8 cellular contexts compared by ENCODE assay signal in the genomic region with DNA sequence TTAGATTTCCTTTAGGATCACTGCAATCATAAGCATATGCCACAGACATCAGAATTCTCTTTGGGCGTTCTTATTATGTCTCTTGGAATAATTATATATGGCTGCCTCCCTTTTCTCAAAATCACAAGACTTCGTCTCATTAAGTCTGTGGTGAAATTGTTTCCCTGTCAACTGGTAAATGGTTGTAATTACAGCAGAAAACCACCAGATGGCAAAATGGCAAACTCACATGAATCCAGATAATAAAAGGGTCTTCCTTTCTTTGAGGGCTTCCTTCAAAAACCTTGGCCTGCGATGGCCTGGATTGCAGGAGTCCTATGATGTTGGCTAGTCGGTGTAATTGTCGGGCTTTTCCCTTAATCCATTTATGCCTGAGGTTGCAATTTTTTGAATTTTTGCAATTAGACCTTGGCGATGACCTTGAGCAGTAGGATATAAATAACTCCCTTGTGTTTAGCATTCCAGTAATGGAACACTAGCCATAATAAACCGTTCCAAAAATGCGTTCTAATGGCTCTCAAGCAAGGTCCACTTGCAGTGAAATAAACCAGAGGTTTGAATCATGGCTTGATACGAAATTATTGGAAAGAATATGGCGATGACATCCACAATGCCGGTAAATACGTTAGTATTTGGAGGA.
DNase-seq lines count a peak whose midpoint lies in the region; ATAC-seq and TF ChIP-seq lines count a peak whose summit lies in the region.

No MANE protein-coding gene starts in this region.

- peaks cover 5% of the 10 kb centered on the region for H3K4me1 Mint-ChIP-seq in neural crest cell
- H3K4me1 Mint-ChIP-seq in activated T-helper 2 cell treated with anti-CD3 and anti-CD28 coated beads, Interferon-gamma antibody, Interleukin-2, Interleukin-4, amounts not matched to agents 10 μg/mL and 5 μg/mL and 100 μg/mL, durations not matched to agents 14 hours and 24 hours and 36 hours (ENCODE audit: low read depth): no peaks in the 10 kb centered on the region

- H3K4me1 ChIP-seq in OCI-LY3 (ENCODE audit: low read length): peaks cover 11% of the 10 kb centered on the region

- no peaks in the 10 kb centered on the region for H3K36me3 ChIP-seq in OCI-LY3 (replicated peaks; ENCODE audit: low read depth, low read length)

- no peak overlapping the region for H3K27ac Mint-ChIP-seq in neural crest cell (ENCODE audit: unreplicated experiment)
- no peak overlapping the region for H3K27ac Mint-ChIP-seq in activated T-helper 2 cell treated with anti-CD3 and anti-CD28 coated beads, Interferon-gamma antibody, Interleukin-2, Interleukin-4, amounts not matched to agents 10 μg/mL and 5 μg/mL and 100 μg/mL, durations not matched to agents 14 hours and 24 hours and 36 hours

- H3K27me3 Mint-ChIP-seq in neural crest cell (ENCODE audit: low read depth): no peaks in the 10 kb centered on the region
- no peaks in the 10 kb centered on the region for H3K27me3 Mint-ChIP-seq in activated T-helper 2 cell treated with anti-CD3 and anti-CD28 coated beads, Interferon-gamma antibody, Interleukin-2, Interleukin-4, amounts not matched to agents 10 μg/mL and 5 μg/mL and 100 μg/mL, durations not matched to agents 14 hours and 24 hours and 36 hours (ENCODE audit: low read depth)

- no peak overlapping the region for H3K4me3 ChIP-seq in GM12864 (ENCODE audit: low read depth, low read length)
- no peak overlapping the region for H3K4me3 ChIP-seq in OCI-LY3 (ENCODE audit: low read length)
- H3K4me3 ChIP-seq in epithelial cell of proximal tubule (ENCODE audit: low read depth, low read length): no peak overlapping the region

- peak overlapping the region; percentile 25 for H3K4me2 ChIP-seq in OCI-LY3 (ENCODE audit: low read length)

- no peaks in the 10 kb centered on the region for H3K9me3 ChIP-seq in OCI-LY3 (ENCODE audit: insufficient read depth, low read length)

- peak; percentile 63 for ATAC-seq in HG02981 (IDR thresholded peaks at IDR 0.05; ENCODE audit: unreplicated experiment)
- ATAC-seq in HG03571 (IDR thresholded peaks at IDR 0.05; ENCODE audit: unreplicated experiment): no peak
- ATAC-seq in GM21423 (IDR thresholded peaks at IDR 0.05; ENCODE audit: unreplicated experiment): no peak

- H3K79me2 ChIP-seq in OCI-LY3 (ENCODE audit: low read length): no peaks in the 10 kb centered on the region

- H2AFZ ChIP-seq in OCI-LY3 (ENCODE audit: low read depth, low read length): 0 out of 2 replicates have a peak overlapping the region, but pooled peaks have one; percentile 50

- DNase-seq in GM12864 (ENCODE audit: low read depth) (peak; percentile 2), epithelial cell of proximal tubule (ENCODE audit: low read depth) (peak; percentile 10), neural crest cell (ENCODE audit: low read depth, low spot score) (peak; percentile 4)
- DNase-seq in activated T-helper 2 cell treated with anti-CD3 and anti-CD28 coated beads, Interferon-gamma antibody, Interleukin-2, Interleukin-4, amounts not matched to agents 10 μg/mL and 5 μg/mL and 100 μg/mL, durations not matched to agents 14 hours and 24 hours and 36 hours (ENCODE audit: low spot score): no peak

- peaks cover 2% of the 10 kb centered on the region for H3K9me3 Mint-ChIP-seq in neural crest cell
- no peaks in the 10 kb centered on the region for H3K9me3 Mint-ChIP-seq in activated T-helper 2 cell treated with anti-CD3 and anti-CD28 coated beads, Interferon-gamma antibody, Interleukin-2, Interleukin-4, amounts not matched to agents 10 μg/mL and 5 μg/mL and 100 μg/mL, durations not matched to agents 14 hours and 24 hours and 36 hours

- no peak overlapping the region for H3K9ac ChIP-seq in OCI-LY3 (ENCODE audit: low read length)

- no peaks in the 10 kb centered on the region for H3K36me3 Mint-ChIP-seq in neural crest cell (ENCODE audit: low read depth)
- no peaks in the 10 kb centered on the region for H3K36me3 Mint-ChIP-seq in activated T-helper 2 cell treated with anti-CD3 and anti-CD28 coated beads, Interferon-gamma antibody, Interleukin-2, Interleukin-4, amounts not matched to agents 10 μg/mL and 5 μg/mL and 100 μg/mL, durations not matched to agents 14 hours and 24 hours and 36 hours (ENCODE audit: low read depth)

- H3K4me3 Mint-ChIP-seq in neural crest cell: no peak overlapping the region
- H3K4me3 Mint-ChIP-seq in activated T-helper 2 cell treated with anti-CD3 and anti-CD28 coated beads, Interferon-gamma antibody, Interleukin-2, Interleukin-4, amounts not matched to agents 10 μg/mL and 5 μg/mL and 100 μg/mL, durations not matched to agents 14 hours and 24 hours and 36 hours (ENCODE audit: low read depth): no peak overlapping the region

- H4K20me1 ChIP-seq in OCI-LY3 (ENCODE audit: insufficient read depth, low read length): no peaks in the 10 kb centered on the region

- no peak overlapping the region for H3K27ac ChIP-seq in OCI-LY3 (ENCODE audit: low read length)

- no peaks in the 10 kb centered on the region for H3K27me3 ChIP-seq in OCI-LY3 (ENCODE audit: low read depth, low read length)

- intact Hi-C loops in activated T-helper 2 cell treated with anti-CD3 and anti-CD28 coated beads, Interferon-gamma antibody, Interleukin-2, Interleukin-4, amounts not matched to agents 10 μg/mL and 5 μg/mL and 100 μg/mL, durations not matched to agents 14 hours and 24 hours and 36 hours (cut with micrococcal nuclease): no loop called here

- peak; percentile 62 for TF ChIP-seq CTCF in GM12864 (IDR thresholded peaks at IDR 0.05; ENCODE audit: low read depth, low read length, missing control alignments)
- TF ChIP-seq CTCF in OCI-LY3 (IDR thresholded peaks at IDR 0.05; ENCODE audit: low read depth, low read length): peak; percentile 91
- peak; percentile 65 for TF ChIP-seq CTCF in epithelial cell of proximal tubule (conservative IDR thresholded peaks at IDR 0.05; ENCODE audit: low read depth, low read length)
- peak; percentile 75 for TF ChIP-seq CTCF in neural crest cell (conservative IDR thresholded peaks at IDR 0.05)
